In genomic region chr15:62462721-62463120, GRCh38 we compare ENCODE assay signal across 1 cellular context.
TF ChIP-seq lines count a peak whose summit lies in the region.

No MANE protein-coding gene starts in this region.

TF ChIP-seq in GM23338, 12 proteins besides CTCF, POLR2A, EP300 and RAD21 (continued from another document):
- no peak for TF ChIP-seq ZNF462 (CRISPR knock-in tag; IDR thresholded peaks at IDR 0.05)
- no peak for TF ChIP-seq POLR2AphosphoS5 (IDR thresholded peaks at IDR 0.05; ENCODE audit: low read depth)
- no peak for TF ChIP-seq EZH2phosphoT487 (IDR thresholded peaks at IDR 0.05; ENCODE audit: unreplicated experiment)
- TF ChIP-seq JUNB (IDR thresholded peaks at IDR 0.05; ENCODE audit: unreplicated experiment) = no peak
- no peak for TF ChIP-seq CREB1 (CRISPR knock-in tag; IDR thresholded peaks at IDR 0.05; ENCODE audit: low read depth)
- no peak for TF ChIP-seq ZNF114 (CRISPR knock-in tag; IDR thresholded peaks at IDR 0.05)
- no peak for TF ChIP-seq ETS1 (IDR thresholded peaks at IDR 0.05)
- TF ChIP-seq NANOG (IDR thresholded peaks at IDR 0.05; ENCODE audit: borderline replicate concordance) = no peak
- TF ChIP-seq ZNF331 (CRISPR knock-in tag; IDR thresholded peaks at IDR 0.05; ENCODE audit: low read depth) = no peak
TF ChIP-seq in GM23338: peak in this region for 0.
